11 cellular contexts compared by ENCODE assay signal in the genomic region with DNA sequence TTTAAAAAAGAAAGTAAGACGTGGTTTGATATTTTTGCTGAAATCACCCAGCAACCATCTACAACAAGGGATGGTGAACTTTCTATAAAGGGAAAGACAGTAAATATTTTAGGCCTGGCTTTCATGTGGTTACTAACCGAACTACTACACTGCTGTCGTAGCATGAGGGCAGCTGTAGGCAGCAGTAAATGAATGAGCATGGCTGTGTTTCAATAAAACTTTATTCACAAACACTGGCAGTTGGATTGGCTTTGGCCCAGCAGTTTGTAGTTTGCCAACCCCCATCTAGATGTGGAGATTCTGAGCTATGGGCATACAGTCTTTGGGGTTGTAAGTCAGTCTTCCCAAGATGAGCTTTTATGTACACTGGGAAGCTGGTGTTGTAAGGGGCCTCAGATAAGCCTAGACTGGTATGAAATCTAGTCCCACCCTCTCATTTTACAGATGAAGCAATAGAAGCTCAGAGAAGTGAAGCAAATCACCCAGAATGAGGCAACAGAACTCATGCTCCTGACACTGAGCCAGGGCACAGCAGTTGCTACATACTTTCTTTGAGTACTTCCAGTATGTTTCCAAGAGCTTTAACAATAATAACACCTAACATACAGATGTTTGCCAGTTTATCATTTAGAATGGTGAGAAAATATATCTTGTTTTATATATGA.
DNase-seq lines count a peak whose midpoint lies in the region; ATAC-seq, FAIRE-seq and TF ChIP-seq lines count a peak whose summit lies in the region.
"Had no signal": no experiment of that assay in that cellular context is flagged by ENCODE, and none has a peak within 500 bp of the region (broad histone marks: within the 10 kb centered on the region; RNA-seq: fewer than 3 reads in every experiment).

No MANE protein-coding gene starts in this region.

- DNase-seq in HL-60 (ENCODE audit: low read depth in 1 of 2, low spot score in 1 of 2) = peak; percentile 4 to 6
- peak; percentile 67 for DNase-seq in bronchial epithelial cell (ENCODE audit: low read depth)
- DNase-seq in left lung = peak in 1 of 2 donors; percentile 58
- DNase-seq in NCI-H187 (lab: John Stamatoyannopoulos, UW) = no peak
- DNase-seq in OCI-LY7 (ENCODE audit: low spot score) = no peak
- no peak for DNase-seq in activated T-cell treated with anti-CD3 and anti-CD28 coated beads for 4 hours
- no peak for DNase-seq in D341Med (ENCODE audit: low spot score)
- DNase-seq: KG1, NCI-H748 treated with DMSO at 0.1 percent for 48 hours, T-helper 2 cell had no signal

- H2AFZ ChIP-seq in OCI-LY7 (ENCODE audit: low read length) = no peak overlapping the region

- H3K9me3 ChIP-seq in left lung = no peaks in the 10 kb centered on the region
- no peaks in the 10 kb centered on the region for H3K9me3 ChIP-seq in thymus (ENCODE audit: control insufficient read depth)
- H3K9me3 ChIP-seq in OCI-LY7 (ENCODE audit: low read length) = no peaks in the 10 kb centered on the region

- peak; percentile 65 for ATAC-seq in left lung

- H3K27ac ChIP-seq in HL-60 (replicated peaks) (no peak overlapping the region), left lung (peak overlapping the region; percentile 70 to 71), thymus (ENCODE audit: low read depth) (peak overlapping the region; percentile 3), OCI-LY7 (ENCODE audit: low read depth, low read length, poor library complexity, severe bottlenecking) (no peak overlapping the region)

- H3K4me1 ChIP-seq in left lung (peaks cover 0 to 4% of the 10 kb centered on the region in 2 donors), thymus (ENCODE audit: control insufficient read depth, insufficient read depth, low read length) (no peaks in the 10 kb centered on the region), OCI-LY7 (ENCODE audit: insufficient read depth, low read length, poor library complexity, severe bottlenecking) (no peaks in the 10 kb centered on the region)

- no peak for FAIRE-seq in bronchial epithelial cell (lab: Jason Lieb, UNC)

- H3K36me3 ChIP-seq in bronchial epithelial cell (ENCODE audit: control insufficient read depth, insufficient read depth, low read length) (no peaks in the 10 kb centered on the region), left lung (no peaks in the 10 kb centered on the region), thymus (ENCODE audit: control insufficient read depth, insufficient read depth) (no peaks in the 10 kb centered on the region), OCI-LY7 (ENCODE audit: insufficient read depth, low read length) (no peaks in the 10 kb centered on the region)

- H3K27me3 ChIP-seq in HL-60 (ENCODE audit: insufficient read depth, poor library complexity, severe bottlenecking) (no peaks in the 10 kb centered on the region), bronchial epithelial cell (ENCODE audit: control insufficient read depth, insufficient read depth, low read length) (no peaks in the 10 kb centered on the region), left lung (no peaks in the 10 kb centered on the region), thymus (ENCODE audit: control insufficient read depth, insufficient read depth) (no peaks in the 10 kb centered on the region)

- CTCF ChIA-PET in OCI-LY7 (lab: Charles Lee; ENCODE audit: unreplicated experiment) = no interaction called here

- H3K9me2 ChIP-seq in OCI-LY7 (ENCODE audit: insufficient read depth, low read length) = no peaks in the 10 kb centered on the region

- 34% methylated on average over 3 of the region's 3 CpGs for WGBS in thymus

- no peaks in the 10 kb centered on the region for H4K20me1 ChIP-seq in OCI-LY7 (ENCODE audit: insufficient read depth, low read length)

- H3K4me3 ChIP-seq in HL-60 (replicated peaks; ENCODE audit: insufficient read depth, low read length) = no peak overlapping the region
- H3K4me3 ChIP-seq in bronchial epithelial cell (ENCODE audit: low read depth, low read length) = no peak overlapping the region
- H3K4me3 ChIP-seq in left lung = no peak overlapping the region
- no peak overlapping the region for H3K4me3 ChIP-seq in thymus (ENCODE audit: low read length)
- H3K4me3 ChIP-seq in OCI-LY7 (ENCODE audit: low read depth, low read length, poor library complexity, severe bottlenecking) = no peak overlapping the region

- POLR2A ChIA-PET in OCI-LY7 (lab: Charles Lee) = interaction anchor here (1.1 kb wide), 1 partner anchor 16 kb away, joined by 3 read pairs; no protein-coding TSS in a partner anchor

- TF ChIP-seq CTCF in HL-60 (IDR thresholded peaks at IDR 0.05; ENCODE audit: insufficient read depth, low read length) (no peak), bronchial epithelial cell (IDR thresholded peaks at IDR 0.05; ENCODE audit: insufficient read depth, low read length, severe bottlenecking) (no peak), left lung (IDR thresholded peaks at IDR 0.05) (no peak), OCI-LY7 (conservative IDR thresholded peaks at IDR 0.05; ENCODE audit: low read length) (no peak)

- no TSS peak for BruUV-seq in OCI-LY7 (replicated peaks; lab: Mats Ljungman, UMichigan)

- no peak overlapping the region for H3K4me2 ChIP-seq in OCI-LY7 (ENCODE audit: low read length)

- intact Hi-C loops in left lung (cut with DNase I) (no loop called here), OCI-LY7 (cut with micrococcal nuclease; ENCODE audit: unreplicated experiment) (no loop called here)

- H3K79me2 ChIP-seq in OCI-LY7 (ENCODE audit: insufficient read depth, low read depth, low read length) = no peaks in the 10 kb centered on the region

Comparison
In these comparisons a context has a peak if more than half of its experiments do, and no peak if none do; other contexts are left out.
1. DNase-seq: peak in HL-60 (2 of 2) and bronchial epithelial cell (single experiment); none in NCI-H187 (0 of 2), OCI-LY7 (single experiment), activated T-cell treated with anti-CD3 and anti-CD28 coated beads for 4 hours (single experiment) and D341Med (single experiment).
2. H3K27ac ChIP-seq: peak in left lung (2 of 2) and thymus (single experiment); none in HL-60 (single experiment) and OCI-LY7 (single experiment).